In genomic region chr6:91435630-91436029, GRCh38 we compare ENCODE assay signal across 23 cellular contexts.
"Had no signal": no experiment of that assay in that cellular context is flagged by ENCODE, and none has a peak within 500 bp of the region (broad histone marks: within the 10 kb centered on the region; RNA-seq: fewer than 3 reads in every experiment).

No MANE protein-coding gene starts in this region.

- H3K4me3 ChIP-seq: colonic mucosa, heart right ventricle, lung, prostate gland, spleen, tibial artery, upper lobe of left lung, vagina had no signal

- H3K9ac ChIP-seq: parathyroid adenoma had no signal

- H3K36me3 ChIP-seq: colonic mucosa, heart right ventricle, prostate gland, spleen, tibial artery, upper lobe of left lung, vagina had no signal

- H3K27me3 ChIP-seq: colonic mucosa, heart right ventricle, spleen, tibial artery, upper lobe of left lung, vagina had no signal

- H3K9me3 ChIP-seq: colonic mucosa, heart right ventricle, prostate gland, spleen, tibial artery, upper lobe of left lung, vagina had no signal

- H3K4me1 ChIP-seq: colonic mucosa, heart right ventricle, parathyroid adenoma, prostate gland, spleen, tibial artery, upper lobe of left lung, vagina had no signal

- ATAC-seq: esophagus mucosa; heart right ventricle; left cardiac atrium; left ventricle myocardium superior; sciatic nerve; stimulated activated memory B cell treated with anti-CD40 and anti-IgM and Interleukin-4, amounts not matched to agents 10 μg/mL and 1 μg/mL and 100 μg/mL, for 72 hours had no signal

- DNase-seq: colonic mucosa; effector CD4-positive, alpha-beta T cell; endodermal cell; heart right ventricle; hypothalamus; left cardiac atrium; left ventricle myocardium superior; mesenchymal stem cell; naive B cell; occipital lobe; spleen; stimulated activated CD4-positive, alpha-beta T cell treated with anti-CD3 and anti-CD28 coated beads, Interleukin-15, amount 100 ng/mL, for 24 hours; stimulated activated CD4-positive, alpha-beta T cell treated with anti-CD3 and anti-CD28 coated beads, Interleukin-1b, Interleukin-23, amount 100 ng/mL, for 48 hours; stimulated activated CD4-positive, alpha-beta T cell treated with anti-CD3 and anti-CD28 coated beads, Interleukin-4, amount 100 ng/mL, for 24 hours; tibial artery; upper lobe of left lung had no signal

- H3K27ac ChIP-seq: colonic mucosa, heart right ventricle, parathyroid adenoma, prostate gland, spleen, tibial artery, upper lobe of left lung, vagina had no signal

- H2AFZ ChIP-seq: parathyroid adenoma had no signal
